Comparison of ENCODE assay signal across 1 cellular context in the genomic region with DNA sequence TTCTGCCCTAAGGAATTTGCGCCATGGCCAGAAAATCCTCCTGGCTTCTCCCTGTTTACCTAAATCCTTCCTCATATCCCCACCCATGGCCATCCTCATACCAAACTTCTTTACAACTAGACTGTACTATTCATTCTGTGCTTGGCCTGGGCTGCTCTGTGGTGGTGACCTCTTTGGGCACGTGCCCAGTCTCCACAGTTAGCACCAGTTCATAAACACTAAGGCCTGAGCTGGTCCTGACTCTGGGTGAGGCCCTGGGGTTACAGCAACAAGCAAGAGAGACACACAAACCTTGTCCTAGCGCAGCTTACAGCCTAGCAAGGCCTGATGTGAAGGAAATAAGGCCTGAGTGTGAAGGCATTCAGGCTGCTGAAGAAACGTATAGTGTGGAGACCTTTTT.
TF ChIP-seq lines count a peak whose summit lies in the region.

No MANE protein-coding gene starts in this region.

TF ChIP-seq in WTC11, 78 proteins besides CTCF, POLR2A, EP300 and RAD21 (continued from another document):
- TF ChIP-seq, protein P1, sequence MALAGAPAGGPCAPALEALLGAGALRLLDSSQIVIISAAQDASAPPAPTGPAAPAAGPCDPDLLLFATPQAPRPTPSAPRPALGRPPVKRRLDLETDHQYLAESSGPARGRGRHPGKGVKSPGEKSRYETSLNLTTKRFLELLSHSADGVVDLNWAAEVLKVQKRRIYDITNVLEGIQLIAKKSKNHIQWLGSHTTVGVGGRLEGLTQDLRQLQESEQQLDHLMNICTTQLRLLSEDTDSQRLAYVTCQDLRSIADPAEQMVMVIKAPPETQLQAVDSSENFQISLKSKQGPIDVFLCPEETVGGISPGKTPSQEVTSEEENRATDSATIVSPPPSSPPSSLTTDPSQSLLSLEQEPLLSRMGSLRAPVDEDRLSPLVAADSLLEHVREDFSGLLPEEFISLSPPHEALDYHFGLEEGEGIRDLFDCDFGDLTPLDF (CRISPR knock-in tag; IDR thresholded peaks at IDR 0.05): no peak
- TF ChIP-seq TEAD4 (CRISPR knock-in tag; IDR thresholded peaks at IDR 0.05): no peak
- TF ChIP-seq, protein P2, sequence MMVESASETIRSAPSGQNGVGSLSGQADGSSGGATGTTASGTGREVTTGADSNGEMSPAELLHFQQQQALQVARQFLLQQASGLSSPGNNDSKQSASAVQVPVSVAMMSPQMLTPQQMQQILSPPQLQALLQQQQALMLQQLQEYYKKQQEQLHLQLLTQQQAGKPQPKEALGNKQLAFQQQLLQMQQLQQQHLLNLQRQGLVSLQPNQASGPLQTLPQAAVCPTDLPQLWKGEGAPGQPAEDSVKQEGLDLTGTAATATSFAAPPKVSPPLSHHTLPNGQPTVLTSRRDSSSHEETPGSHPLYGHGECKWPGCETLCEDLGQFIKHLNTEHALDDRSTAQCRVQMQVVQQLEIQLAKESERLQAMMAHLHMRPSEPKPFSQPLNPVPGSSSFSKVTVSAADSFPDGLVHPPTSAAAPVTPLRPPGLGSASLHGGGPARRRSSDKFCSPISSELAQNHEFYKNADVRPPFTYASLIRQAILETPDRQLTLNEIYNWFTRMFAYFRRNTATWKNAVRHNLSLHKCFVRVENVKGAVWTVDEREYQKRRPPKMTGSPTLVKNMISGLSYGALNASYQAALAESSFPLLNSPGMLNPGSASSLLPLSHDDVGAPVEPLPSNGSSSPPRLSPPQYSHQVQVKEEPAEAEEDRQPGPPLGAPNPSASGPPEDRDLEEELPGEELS (CRISPR knock-in tag; IDR thresholded peaks at IDR 0.05): no peak
